17 cellular contexts compared by ENCODE assay signal in genomic region chr7:143931739-143932138, GRCh38. TPM values are rescaled to one million over a fixed set of nuclear protein-coding genes. Genes with fewer than 3 reads are reported as not detected.
"Had no signal": no experiment of that assay in that cellular context is flagged by ENCODE, and none has a peak within 500 bp of the region (broad histone marks: within the 10 kb centered on the region; RNA-seq: fewer than 3 reads in every experiment).

No MANE protein-coding gene starts in this region.

- DNase-seq: activated CD4-positive, alpha-beta T cell treated with anti-CD3 and anti-CD28 coated beads, Interleukin-2, amount 50 U/mL, for 1 hour; activated gamma-delta T cell; activated naive CD8-positive, alpha-beta T cell treated with anti-CD3 and anti-CD28 coated beads, Interleukin-2, amount 10 ng/mL, durations not matched to agents 7 days and 5 days; kidney; left ventricle myocardium inferior; spleen; stimulated activated CD4-positive, alpha-beta T cell treated with anti-CD3 and anti-CD28 coated beads, Interleukin-2, amount 100 ng/mL, for 24 hours; stimulated activated naive B cell treated with anti-CD40 and anti-IgM and Interleukin-4, amounts not matched to agents 10 μg/mL and 1 μg/mL and 100 μg/mL, for 72 hours had no signal

- H3K4me1 ChIP-seq: left ventricle myocardium inferior, right atrium auricular region, spleen, tibial nerve had no signal

- H3K36me3 ChIP-seq: ascending aorta, left ventricle myocardium inferior, right atrium auricular region, spleen, tibial nerve had no signal

- H3K4me3 ChIP-seq: ascending aorta, left ventricle myocardium inferior, right atrium auricular region, spleen, tibial nerve had no signal

- H3K27ac ChIP-seq: ascending aorta, left ventricle myocardium inferior, right atrium auricular region, spleen, tibial nerve had no signal

- ATAC-seq: stimulated activated naive B cell treated with anti-CD40 and anti-IgM and Interleukin-4, amounts not matched to agents 10 μg/mL and 1 μg/mL and 100 μg/mL, for 72 hours had no signal

- H3K9me3 ChIP-seq: right atrium auricular region had no signal

- H3K27me3 ChIP-seq: ascending aorta, right atrium auricular region, spleen, tibial nerve had no signal

RNA-seq across cellular contexts. Expression of gene OR2F2, which starts 3.3 kb away (rescaled TPM):
- total RNA-seq: activated naive CD8-positive, alpha-beta T cell treated with anti-CD3 and anti-CD28 coated beads, Interleukin-2, amount 10 ng/mL, durations not matched to agents 7 days and 5 days; ascending aorta; bronchial epithelial cell; chondrocyte; fibroblast of lung; kidney; left ventricle myocardium inferior; posterior vena cava; right atrium auricular region; spleen; subcutaneous adipose tissue; tibial nerve had no signal
- polyA plus RNA-seq: fibroblast of lung, neural cell, spleen had no signal

RNA-seq across cellular contexts. Expression of gene OR2F1, which starts 22.9 kb away (rescaled TPM):
- total RNA-seq: activated naive CD8-positive, alpha-beta T cell treated with anti-CD3 and anti-CD28 coated beads, Interleukin-2, amount 10 ng/mL, durations not matched to agents 7 days and 5 days; ascending aorta; bronchial epithelial cell; chondrocyte; fibroblast of lung; kidney; left ventricle myocardium inferior; posterior vena cava; right atrium auricular region; spleen; subcutaneous adipose tissue; tibial nerve had no signal
- polyA plus RNA-seq: fibroblast of lung, neural cell, spleen had no signal
